In genomic region chr5:31901807-31902530, GRCh38 we compare ENCODE assay signal across 25 cellular contexts.
"Had no signal": no experiment of that assay in that cellular context is flagged by ENCODE, and none has a peak within 500 bp of the region (broad histone marks: within the 10 kb centered on the region; RNA-seq: fewer than 3 reads in every experiment).

No MANE protein-coding gene starts in this region.

- H3K27me3 Mint-ChIP-seq: activated CD4-positive, alpha-beta T cell treated with anti-CD3 and anti-CD28 coated beads, Interleukin-2, amount 10 ng/mL, durations not matched to agents 7 days and 5 days; activated T-cell treated with anti-CD3 and anti-CD28 coated beads, Interleukin-2, amount 50 U/mL, for 24 hours had no signal

- H3K4me1 ChIP-seq: adrenal gland, gastrocnemius medialis, tibial artery, vagina had no signal

- H3K4me3 ChIP-seq: adrenal gland, cardiac muscle cell, dorsolateral prefrontal cortex, gastrocnemius medialis, mucosa of descending colon, tibial artery, vagina had no signal

- H3K36me3 Mint-ChIP-seq: memory B cell, naive B cell had no signal

- H3K27ac ChIP-seq: adrenal gland, cardiac muscle cell, dorsolateral prefrontal cortex, epithelial cell of prostate, gastrocnemius medialis, tibial artery, vagina had no signal

- H3K27me3 ChIP-seq: adrenal gland, cardiac muscle cell, dorsolateral prefrontal cortex, gastrocnemius medialis, tibial artery, vagina had no signal

- H3K27ac Mint-ChIP-seq: activated CD4-positive, alpha-beta T cell treated with anti-CD3 and anti-CD28 coated beads, Interleukin-2, amount 10 ng/mL, durations not matched to agents 7 days and 5 days; activated CD8-positive, alpha-beta T cell treated with anti-CD3 and anti-CD28 coated beads, Interleukin-2, amount 10 ng/mL, durations not matched to agents 7 days and 5 days; activated naive CD4-positive, alpha-beta T cell treated with anti-CD3 and anti-CD28 coated beads for 36 hours; activated T-cell treated with anti-CD3 and anti-CD28 coated beads, Interleukin-2, amount 50 U/mL, for 24 hours; memory B cell; naive B cell had no signal

- H3K9me3 ChIP-seq: adrenal gland, gastrocnemius medialis, mucosa of descending colon, vagina had no signal

- H3K4me3 Mint-ChIP-seq: activated CD4-positive, alpha-beta T cell treated with anti-CD3 and anti-CD28 coated beads, Interleukin-2, amount 10 ng/mL, durations not matched to agents 7 days and 5 days; activated CD8-positive, alpha-beta T cell treated with anti-CD3 and anti-CD28 coated beads, Interleukin-2, amount 10 ng/mL, durations not matched to agents 7 days and 5 days; activated naive CD4-positive, alpha-beta T cell treated with anti-CD3 and anti-CD28 coated beads for 36 hours; activated T-cell treated with anti-CD3 and anti-CD28 coated beads, Interleukin-2, amount 50 U/mL, for 24 hours; memory B cell; naive B cell; neural crest cell had no signal

- FAIRE-seq: colon had no signal

- H3K9me3 Mint-ChIP-seq: activated naive CD4-positive, alpha-beta T cell treated with anti-CD3 and anti-CD28 coated beads for 36 hours; activated T-cell treated with anti-CD3 and anti-CD28 coated beads, Interleukin-2, amount 50 U/mL, for 24 hours; memory B cell; neural crest cell had no signal

- ATAC-seq: activated CD4-positive, CD25-positive, alpha-beta regulatory T cell treated with anti-CD3 and anti-CD28 coated beads, Interleukin-2, amount 50 U/mL, for 24 hours; activated CD8-positive, alpha-beta T cell treated with anti-CD3 and anti-CD28 coated beads, Interleukin-2, amount 10 ng/mL, durations not matched to agents 7 days and 5 days; gastrocnemius medialis; left ventricle myocardium superior; mucosa of descending colon had no signal

- H3K36me3 ChIP-seq: adrenal gland, cardiac muscle cell, gastrocnemius medialis, tibial artery, vagina had no signal

- H3K4me1 Mint-ChIP-seq: activated CD4-positive, alpha-beta T cell treated with anti-CD3 and anti-CD28 coated beads, Interleukin-2, amount 10 ng/mL, durations not matched to agents 7 days and 5 days; memory B cell; naive B cell; neural crest cell had no signal

- DNase-seq: activated CD4-positive, alpha-beta T cell treated with anti-CD3 and anti-CD28 coated beads, Interleukin-2, amount 10 ng/mL, durations not matched to agents 7 days and 5 days; activated CD8-positive, alpha-beta T cell treated with anti-CD3 and anti-CD28 coated beads, Interleukin-2, amount 10 ng/mL, durations not matched to agents 7 days and 5 days; activated naive CD4-positive, alpha-beta T cell treated with anti-CD3 and anti-CD28 coated beads for 36 hours; activated T-cell treated with anti-CD3 and anti-CD28 coated beads, Interleukin-2, amount 50 U/mL, for 24 hours; adrenal gland; dorsolateral prefrontal cortex; gastrocnemius medialis; head of caudate nucleus; kidney glomerular epithelial cell; left ventricle myocardium superior; mucosa of descending colon; naive B cell; retina; stimulated activated CD4-positive, alpha-beta T cell treated with anti-CD3 and anti-CD28 coated beads, Interleukin-12 subunit alpha, Interleukin-12 subunit beta, amount 100 ng/mL, for 4 hours; stimulated activated CD4-positive, alpha-beta T cell treated with anti-CD3 and anti-CD28 coated beads, Interleukin-1b, Interleukin-23, amount 100 ng/mL, for 48 hours; stimulated activated naive CD4-positive, alpha-beta T cell treated with Interleukin-2 at 50 U/mL for 16 hours; T1000; tibial artery had no signal
